Comparison of ENCODE assay signal across 12 cellular contexts in the genomic region with DNA sequence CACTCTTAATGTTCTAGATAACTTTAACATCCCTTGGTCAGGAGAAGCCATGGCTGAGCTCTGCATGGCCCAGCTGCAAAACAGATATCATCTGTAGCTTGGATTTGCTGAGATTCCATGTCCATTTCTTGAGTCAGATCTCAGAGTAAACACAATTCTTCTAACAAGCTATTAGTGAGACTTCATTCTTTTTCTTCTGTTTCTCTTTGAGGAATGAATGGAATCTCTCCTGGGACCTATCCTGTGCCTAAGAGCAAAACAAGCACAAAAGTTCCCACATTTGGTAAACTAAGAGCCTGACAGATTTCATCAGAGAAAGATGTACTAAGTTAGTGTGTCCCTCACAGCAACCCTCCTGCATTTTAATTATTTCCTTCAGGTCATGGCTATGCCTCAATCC.
A peak's percentile ranks its signal among the peaks of the same experiment; 100 is the strongest.
DNase-seq lines count a peak whose midpoint lies in the region; ATAC-seq and TF ChIP-seq lines count a peak whose summit lies in the region.
"Had no signal": no experiment of that assay in that cellular context is flagged by ENCODE, and none has a peak within 500 bp of the region (broad histone marks: within the 10 kb centered on the region; RNA-seq: fewer than 3 reads in every experiment).

No MANE protein-coding gene starts in this region.

- H3K36me3 ChIP-seq in HUES6 (ENCODE audit: control insufficient read depth, insufficient read depth, low read length) = no peaks in the 10 kb centered on the region
- H3K36me3 ChIP-seq in effector memory CD4-positive, alpha-beta T cell (ENCODE audit: control insufficient read depth, insufficient read depth, low read length) = no peaks in the 10 kb centered on the region

- 0 out of 2 replicates have a peak overlapping the region, but pooled peaks have one; percentile 3 for H3K27ac ChIP-seq in HUES6 (ENCODE audit: low read depth, low read length)
- peak overlapping the region; percentile 24 for H3K27ac ChIP-seq in effector memory CD4-positive, alpha-beta T cell (ENCODE audit: insufficient read depth, low read length, poor library complexity, severe bottlenecking)
- H3K27ac ChIP-seq: epithelial cell of prostate had no signal

- peaks cover 41% of the 10 kb centered on the region for H3K4me1 ChIP-seq in HUES6 (ENCODE audit: control insufficient read depth, insufficient read depth, low read length)
- H3K4me1 ChIP-seq in effector memory CD4-positive, alpha-beta T cell (ENCODE audit: control insufficient read depth, insufficient read depth, low read length, poor library complexity, severe bottlenecking) = peaks cover 27% of the 10 kb centered on the region

- H3K27me3 Mint-ChIP-seq in neural crest cell (ENCODE audit: low read depth) = no peaks in the 10 kb centered on the region

- POLR2A ChIA-PET in AG04449 (lab: Yijun Ruan, JAX) = interaction anchor here (0.6 to 1.0 kb wide), 2 partner anchors 12 to 1678 kb away, joined by 3 to 4 read pairs; no protein-coding TSS in a partner anchor

- H3K36me3 Mint-ChIP-seq in neural crest cell (ENCODE audit: low read depth) = peaks cover 15% of the 10 kb centered on the region

- H3K27me3 ChIP-seq in HUES6 (ENCODE audit: control insufficient read depth, insufficient read depth, low read length) = no peaks in the 10 kb centered on the region
- H3K27me3 ChIP-seq in effector memory CD4-positive, alpha-beta T cell (replicated peaks; ENCODE audit: control insufficient read depth, insufficient read depth, low read length, poor library complexity, severe bottlenecking) = no peaks in the 10 kb centered on the region
- H3K27me3 ChIP-seq: testis had no signal

- H3K9me3 Mint-ChIP-seq in neural crest cell = peaks cover 8% of the 10 kb centered on the region

- H3K9ac ChIP-seq in HUES6 (ENCODE audit: low read length) = no peak overlapping the region

- DNase-seq in AG04449 (ENCODE audit: low read depth, low spot score) (peak; percentile 92), neural crest cell (ENCODE audit: low read depth, low spot score) (no peak), cerebellar cortex (ENCODE audit: low spot score) (no peak), NAMALWA (ENCODE audit: low spot score) (no peak)
- DNase-seq in effector memory CD4-positive, alpha-beta T cell = no peak
- DNase-seq: DND-41, NCI-H774, testis had no signal

- ATAC-seq in GM21367 (IDR thresholded peaks at IDR 0.05; ENCODE audit: unreplicated experiment) (no peak), HG02840 (IDR thresholded peaks at IDR 0.05; ENCODE audit: low FRiP score, unreplicated experiment) (no peak)

- H3K4me3 ChIP-seq in AG04449 (ENCODE audit: low read depth, low read length) (no peak overlapping the region), HUES6 (ENCODE audit: low read depth, low read length) (no peak overlapping the region)
- no peak overlapping the region for H3K4me3 ChIP-seq in effector memory CD4-positive, alpha-beta T cell (ENCODE audit: insufficient read depth, low read depth, low read length, poor library complexity, severe bottlenecking)
- H3K4me3 ChIP-seq: testis had no signal

- CTCF ChIA-PET in AG04449 (lab: Yijun Ruan, JAX) = interaction anchor here (0.7 to 2.2 kb wide), 7 partner anchors 11 to 145 kb away, joined by 3 to 6 read pairs (median 3); no protein-coding TSS in a partner anchor

- H3K9me3 ChIP-seq in HUES6 (ENCODE audit: control insufficient read depth, insufficient read depth, low read depth, low read length) = no peaks in the 10 kb centered on the region
- no peaks in the 10 kb centered on the region for H3K9me3 ChIP-seq in effector memory CD4-positive, alpha-beta T cell (ENCODE audit: control insufficient read depth, low read length)
- H3K9me3 ChIP-seq: testis had no signal

- peaks cover 75% of the 10 kb centered on the region for H3K4me1 Mint-ChIP-seq in neural crest cell

- H3K27ac Mint-ChIP-seq in neural crest cell (ENCODE audit: unreplicated experiment) = peak overlapping the region; percentile 47

- no peak overlapping the region for H3K4me3 Mint-ChIP-seq in neural crest cell

- no peak for TF ChIP-seq CTCF in AG04449 (IDR thresholded peaks at IDR 0.05; ENCODE audit: insufficient read depth, low read length, missing control alignments)
- no peak for TF ChIP-seq CTCF in neural crest cell (conservative IDR thresholded peaks at IDR 0.05)
